Comparison of ENCODE assay signal across 9 cellular contexts in the genomic region with DNA sequence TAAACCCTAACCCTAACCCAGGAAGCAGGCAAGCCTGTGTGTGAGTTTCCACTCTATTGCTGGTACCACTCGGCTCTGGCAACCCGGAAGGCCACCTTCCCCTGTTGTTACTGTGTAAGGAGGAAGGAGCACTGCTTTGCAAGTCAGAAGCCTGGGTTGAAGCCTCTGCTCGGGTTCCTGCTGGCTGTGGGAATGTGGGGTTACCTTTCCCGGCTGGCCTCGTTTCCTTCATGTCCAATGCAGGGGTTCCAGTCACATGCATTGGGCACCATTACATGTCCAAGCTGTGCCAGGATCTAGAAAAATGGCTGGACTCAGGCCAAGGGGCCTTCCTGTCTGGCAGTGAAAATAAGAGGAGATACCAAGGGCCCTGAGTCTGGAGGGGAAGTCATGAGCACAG. TPM values are rescaled to one million over a fixed set of nuclear protein-coding genes. Genes with fewer than 3 reads are reported as not detected.
DNase-seq lines count a peak whose midpoint lies in the region; ATAC-seq and TF ChIP-seq lines count a peak whose summit lies in the region.
"Not testable (repeated sequence)": the region's sequence is repeated elsewhere in the genome, so short reads cannot be mapped to it uniquely, and the experiment has no call there.
"Had no signal": no experiment of that assay in that cellular context is flagged by ENCODE, and none has a peak within 500 bp of the region (broad histone marks: within the 10 kb centered on the region; RNA-seq: fewer than 3 reads in every experiment).

No MANE protein-coding gene starts in this region.

- not testable (repeated sequence) for H3K4me3 ChIP-seq in BE2C (ENCODE audit: low read depth, low read length); adrenal gland

- H3K27me3 Mint-ChIP-seq in activated CD8-positive, alpha-beta memory T cell treated with anti-CD3 and anti-CD28 coated beads, Interleukin-2, amount 10 ng/mL, durations not matched to agents 7 days and 5 days; osteocyte (ENCODE audit: unreplicated experiment): not testable (repeated sequence)

- not testable (repeated sequence) for TF ChIP-seq POLR2A in adrenal gland (IDR thresholded peaks at IDR 0.05)

- TF ChIP-seq CTCF in BE2C (IDR thresholded peaks at IDR 0.05; ENCODE audit: low read depth, low read length); adrenal gland (IDR thresholded peaks at IDR 0.05); osteocyte (IDR thresholded peaks at IDR 0.05): not testable (repeated sequence)

- intact Hi-C loops in adrenal gland (cut with DNase I); Right ventricle myocardium superior (cut with DNase I): not testable (repeated sequence)

- H3K4me1 ChIP-seq in BE2C; adrenal gland (replicated peaks in 1 of 2): not testable (repeated sequence)

- CTCF ChIA-PET in activated CD8-positive, alpha-beta memory T cell treated with anti-CD3 and anti-CD28 coated beads, Interleukin-2, amount 10 ng/mL, durations not matched to agents 7 days and 5 days (lab: Charles Lee) = not testable (repeated sequence)

- not testable (repeated sequence) for H3K27me3 ChIP-seq in BE2C, adrenal gland

- DNase-seq in BE2C (peak; percentile 1), adrenal gland (peak in 4 of 7 donors; percentile 0 to 40 (median 8)), Right ventricle myocardium superior (peak; percentile 10), left lobe of liver (ENCODE audit: low spot score) (peak; percentile 42), osteocyte (ENCODE audit: extremely low spot score, unreplicated experiment) (peak; percentile 62), ureter (ENCODE audit: low spot score) (peak; percentile 25)
- peak; percentile 7 for DNase-seq in activated CD8-positive, alpha-beta memory T cell treated with anti-CD3 and anti-CD28 coated beads, Interleukin-2, amount 10 ng/mL, durations not matched to agents 7 days and 5 days
- DNase-seq in stimulated activated CD4-positive, alpha-beta T cell treated with anti-CD3 and anti-CD28 coated beads, Interleukin-15, amount 100 ng/mL, for 24 hours = peak; percentile 0

- H3K9me3 Mint-ChIP-seq in activated CD8-positive, alpha-beta memory T cell treated with anti-CD3 and anti-CD28 coated beads, Interleukin-2, amount 10 ng/mL, durations not matched to agents 7 days and 5 days (ENCODE audit: low read depth); osteocyte (ENCODE audit: unreplicated experiment): not testable (repeated sequence)

- WGBS in adrenal gland, 4 donors = 57 to 76% (median 61%) methylated on average over 3 of the region's 5 CpGs; no CpG with 5 or more reads in 1 of the 4 donors

- not testable (repeated sequence) for H3K36me3 Mint-ChIP-seq in activated CD8-positive, alpha-beta memory T cell treated with anti-CD3 and anti-CD28 coated beads, Interleukin-2, amount 10 ng/mL, durations not matched to agents 7 days and 5 days; osteocyte (ENCODE audit: unreplicated experiment)

- ATAC-seq in activated CD8-positive, alpha-beta memory T cell treated with anti-CD3 and anti-CD28 coated beads, Interleukin-2, amount 10 ng/mL, durations not matched to agents 7 days and 5 days; Right ventricle myocardium superior (ENCODE audit: poor library complexity); left lobe of liver: not testable (repeated sequence)

- not testable (repeated sequence) for H3K27ac Mint-ChIP-seq in activated CD8-positive, alpha-beta memory T cell treated with anti-CD3 and anti-CD28 coated beads, Interleukin-2, amount 10 ng/mL, durations not matched to agents 7 days and 5 days; osteocyte (ENCODE audit: unreplicated experiment)

- H3K9me3 ChIP-seq in BE2C; adrenal gland (replicated peaks in 1 of 3): not testable (repeated sequence)

- not testable (repeated sequence) for H3K36me3 ChIP-seq in BE2C; adrenal gland (replicated peaks in 1 of 2)

- not testable (repeated sequence) for H3K4me1 Mint-ChIP-seq in activated CD8-positive, alpha-beta memory T cell treated with anti-CD3 and anti-CD28 coated beads, Interleukin-2, amount 10 ng/mL, durations not matched to agents 7 days and 5 days; osteocyte (ENCODE audit: unreplicated experiment)

- H3K27ac ChIP-seq in adrenal gland = not testable (repeated sequence)

- H3K4me3 Mint-ChIP-seq in activated CD8-positive, alpha-beta memory T cell treated with anti-CD3 and anti-CD28 coated beads, Interleukin-2, amount 10 ng/mL, durations not matched to agents 7 days and 5 days; osteocyte (ENCODE audit: unreplicated experiment): not testable (repeated sequence)

RNA-seq across cellular contexts. Expression of gene SULT1A3, which starts 18.0 kb away (rescaled TPM):
- polyA plus RNA-seq in BE2C (2012; ENCODE audit: insufficient read depth, insufficient read length, low read depth) = 3.2 TPM
- 10 to 100 TPM; 23.4 to 29.6 TPM for total RNA-seq in activated CD8-positive, alpha-beta memory T cell treated with anti-CD3 and anti-CD28 coated beads, Interleukin-2, amount 10 ng/mL, durations not matched to agents 7 days and 5 days
- total RNA-seq in adrenal gland (10 to 100 TPM in 5 of 8 donors, 1 to 10 TPM in 3; 4.3 to 15.8 (median 12.6) TPM), Right ventricle myocardium superior (3.3 TPM), left lobe of liver (22.8 TPM), osteocyte (14.9 and 16.3 TPM in 2 replicates), ureter (28.3 TPM)
- 100 to 1,000 TPM in 1 of 3 donors, 10 to 100 TPM in 1, 1 to 10 TPM in 1; 3.5 to 125 (median 58.7) TPM for polyA plus RNA-seq in adrenal gland

RNA-seq across cellular contexts. Expression of gene SLX1A, which starts 23.4 kb away (rescaled TPM):
- 82.5 TPM for polyA plus RNA-seq in BE2C (2012; ENCODE audit: insufficient read depth, insufficient read length, low read depth)
- total RNA-seq in activated CD8-positive, alpha-beta memory T cell treated with anti-CD3 and anti-CD28 coated beads, Interleukin-2, amount 10 ng/mL, durations not matched to agents 7 days and 5 days = 100 to 1,000 TPM; 109 to 121 TPM
- total RNA-seq in adrenal gland = 10 to 100 TPM; 12.4 to 87.5 (median 47.5) TPM
- polyA plus RNA-seq in adrenal gland = 100 to 1,000 TPM in 2 of 3 donors, 1 to 10 TPM in 1; 7.9 to 195 (median 169) TPM
- 16.2 TPM for total RNA-seq in Right ventricle myocardium superior
- 77.1 TPM for total RNA-seq in left lobe of liver
- total RNA-seq in osteocyte = 20.0 and 34.1 TPM in 2 replicates
- total RNA-seq in ureter = 36.4 TPM

RNA-seq across cellular contexts. Expression of gene BOLA2B, which starts 23.6 kb away (rescaled TPM):
- polyA plus RNA-seq in BE2C (2012; ENCODE audit: insufficient read depth, insufficient read length, low read depth) = 827 TPM
- total RNA-seq in activated CD8-positive, alpha-beta memory T cell treated with anti-CD3 and anti-CD28 coated beads, Interleukin-2, amount 10 ng/mL, durations not matched to agents 7 days and 5 days = 100 to 1,000 TPM; 210 to 238 TPM
- total RNA-seq in adrenal gland (100 to 1,000 TPM in 5 of 8 donors, 10 to 100 TPM in 3; 55.1 to 449 (median 137) TPM), Right ventricle myocardium superior (48.7 TPM), left lobe of liver (21.7 TPM), osteocyte (64.5 and 73.2 TPM in 2 replicates), ureter (82.9 TPM)
- 100 to 1,000 TPM in 2 of 3 donors, 10 to 100 TPM in 1; 96.4 to 329 (median 250) TPM for polyA plus RNA-seq in adrenal gland

RNA-seq across cellular contexts. Expression of gene NPIPB13, which starts 31.2 kb away (rescaled TPM):
- polyA plus RNA-seq in BE2C (2012; ENCODE audit: insufficient read depth, insufficient read length, low read depth) = 1.8 TPM
- total RNA-seq in activated CD8-positive, alpha-beta memory T cell treated with anti-CD3 and anti-CD28 coated beads, Interleukin-2, amount 10 ng/mL, durations not matched to agents 7 days and 5 days = 10 to 100 TPM; 12.8 to 23.8 TPM
- total RNA-seq in adrenal gland (10 to 100 TPM in 1 of 8 donors, 1 to 10 TPM in 5, under 1 TPM in 1, not detected in 1; 0.35 to 11.7 (median 3.3) TPM), Right ventricle myocardium superior (5.9 TPM), left lobe of liver (6.2 TPM), osteocyte (10.0 and 22.9 TPM in 2 replicates), ureter (48.8 TPM)
- 10 to 100 TPM in 2 of 3 donors, under 1 TPM in 1; 0.49 to 17.1 (median 16.5) TPM for polyA plus RNA-seq in adrenal gland
- polyA plus RNA-seq: CD14-positive monocyte had no signal

RNA-seq across cellular contexts. Expression of gene CORO1A, which starts 33.7 kb away (rescaled TPM):
- 11.9 TPM for polyA plus RNA-seq in BE2C (2012; ENCODE audit: insufficient read depth, insufficient read length, low read depth)
- total RNA-seq in activated CD8-positive, alpha-beta memory T cell treated with anti-CD3 and anti-CD28 coated beads, Interleukin-2, amount 10 ng/mL, durations not matched to agents 7 days and 5 days = 1,000 to 10,000 TPM; 1,639 to 1,875 TPM
- 10 to 100 TPM; 21.3 to 69.1 (median 42.1) TPM for total RNA-seq in adrenal gland
- 10 to 100 TPM in 2 of 3 donors, 1 to 10 TPM in 1; 4.1 to 87.7 (median 56.2) TPM for polyA plus RNA-seq in adrenal gland
- 8.4 TPM for total RNA-seq in Right ventricle myocardium superior
- total RNA-seq in left lobe of liver = 8.5 TPM
- total RNA-seq in osteocyte = 0.97 and 3.2 TPM in 2 replicates
- 24.2 TPM for total RNA-seq in ureter

Comparison
In these comparisons a context has a peak if more than half of its experiments do, and no peak if none do; other contexts are left out.
1. DNase-seq: peak in every context shown above with its lines; median percentile 62 in osteocyte; 42 in left lobe of liver; 25 in ureter; 10 in Right ventricle myocardium superior; 8 in adrenal gland; 7 in activated CD8-positive, alpha-beta memory T cell treated with anti-CD3 and anti-CD28 coated beads, Interleukin-2, amount 10 ng/mL, durations not matched to agents 7 days and 5 days; 1 in BE2C; 0 in stimulated activated CD4-positive, alpha-beta T cell treated with anti-CD3 and anti-CD28 coated beads, Interleukin-15, amount 100 ng/mL, for 24 hours.